1 cellular context compared by ENCODE assay signal in the genomic region with DNA sequence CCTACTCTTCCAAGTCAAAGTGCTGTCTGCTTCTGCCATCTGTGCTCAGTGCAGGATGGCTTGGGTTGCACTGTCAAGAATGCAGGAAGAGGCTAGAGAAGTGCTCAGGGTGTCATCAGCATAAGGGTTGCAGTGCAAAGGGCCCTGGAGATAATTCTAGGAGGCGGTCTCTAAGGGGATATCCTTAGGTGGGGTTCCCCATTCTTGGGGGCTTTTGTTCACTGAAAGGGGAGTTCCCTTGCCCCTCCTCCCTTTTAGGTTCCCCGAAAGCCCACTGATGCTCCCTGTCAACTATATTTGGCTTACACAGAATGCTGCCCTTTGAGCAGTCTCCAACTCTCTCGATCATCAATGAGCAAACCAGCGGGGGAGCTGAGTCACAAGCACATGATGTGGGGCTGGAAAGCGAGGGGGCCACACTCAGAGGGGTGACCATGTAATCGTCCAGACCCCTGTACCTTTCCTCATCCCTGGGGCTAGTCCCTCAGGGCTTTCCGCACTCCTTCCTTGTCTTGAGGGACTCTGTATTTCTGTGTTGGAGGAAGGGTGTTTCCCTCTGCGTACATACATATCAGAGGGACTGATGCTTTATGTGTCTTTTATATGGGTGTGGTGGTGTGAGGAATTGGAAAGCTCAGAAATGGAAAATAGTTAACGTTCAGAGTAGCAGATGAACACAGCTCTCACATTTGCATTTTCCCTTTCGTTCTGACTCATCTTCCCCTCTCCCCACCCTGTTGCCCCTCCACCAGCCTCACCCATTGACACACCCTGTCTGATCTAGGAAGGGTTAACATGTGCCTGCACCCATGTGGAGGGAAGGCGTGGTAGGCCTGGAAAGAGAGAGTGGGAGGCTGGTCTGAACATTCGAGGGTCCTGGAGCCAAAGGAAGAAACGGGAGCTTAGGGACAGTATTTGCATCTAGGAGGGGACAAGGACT.
TF ChIP-seq lines count a peak whose summit lies in the region.

No MANE protein-coding gene starts in this region.

TF ChIP-seq in GM12878, 131 proteins besides CTCF, POLR2A, EP300 and RAD21 (continued from another document):
- TF ChIP-seq, protein P1, sequence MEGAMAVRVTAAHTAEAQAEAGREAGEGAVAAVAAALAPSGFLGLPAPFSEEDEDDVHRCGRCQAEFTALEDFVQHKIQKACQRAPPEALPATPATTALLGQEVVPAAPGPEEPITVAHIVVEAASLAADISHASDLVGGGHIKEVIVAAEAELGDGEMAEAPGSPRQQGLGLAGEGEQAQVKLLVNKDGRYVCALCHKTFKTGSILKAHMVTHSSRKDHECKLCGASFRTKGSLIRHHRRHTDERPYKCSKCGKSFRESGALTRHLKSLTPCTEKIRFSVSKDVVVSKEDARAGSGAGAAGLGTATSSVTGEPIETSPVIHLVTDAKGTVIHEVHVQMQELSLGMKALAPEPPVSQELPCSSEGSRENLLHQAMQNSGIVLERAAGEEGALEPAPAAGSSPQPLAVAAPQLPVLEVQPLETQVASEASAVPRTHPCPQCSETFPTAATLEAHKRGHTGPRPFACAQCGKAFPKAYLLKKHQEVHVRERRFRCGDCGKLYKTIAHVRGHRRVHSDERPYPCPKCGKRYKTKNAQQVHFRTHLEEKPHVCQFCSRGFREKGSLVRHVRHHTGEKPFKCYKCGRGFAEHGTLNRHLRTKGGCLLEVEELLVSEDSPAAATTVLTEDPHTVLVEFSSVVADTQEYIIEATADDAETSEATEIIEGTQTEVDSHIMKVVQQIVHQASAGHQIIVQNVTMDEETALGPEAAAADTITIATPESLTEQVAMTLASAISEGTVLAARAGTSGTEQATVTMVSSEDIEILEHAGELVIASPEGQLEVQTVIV (IDR thresholded peaks at IDR 0.05; ENCODE audit: borderline replicate concordance, partially characterized antibody), result no peak
- TF ChIP-seq KLF5 (IDR thresholded peaks at IDR 0.05; ENCODE audit: partially characterized antibody) (no peak), PAX5 (IDR thresholded peaks at IDR 0.05; ENCODE audit: borderline replicate concordance, low read depth, low read length) (peak; percentile 74; the same call in 1 of the 2 replicates), NBN (IDR thresholded peaks at IDR 0.05) (peak; percentile 69), STAT3 (IDR thresholded peaks at IDR 0.05; ENCODE audit: low read depth, low read length) (no peak), FOXM1 (IDR thresholded peaks at IDR 0.05; ENCODE audit: low read depth, low read length) (peak; percentile 22; the same call in 1 of the 2 replicates), KDM1A (IDR thresholded peaks at IDR 0.05; ENCODE audit: borderline replicate concordance) (no peak), RAD51 (IDR thresholded peaks at IDR 0.05) (no peak), NFYA (IDR thresholded peaks at IDR 0.05; ENCODE audit: borderline replicate concordance, low read depth, low read length) (no peak), ZNF207 (IDR thresholded peaks at IDR 0.05; ENCODE audit: borderline replicate concordance) (no peak), HDAC2 (IDR thresholded peaks at IDR 0.05) (no peak), ZNF274 (IDR thresholded peaks at IDR 0.05; ENCODE audit: insufficient read depth, insufficient read length) (no peak), RELA (IDR thresholded peaks at IDR 0.05; ENCODE audit: borderline replicate concordance, partially characterized antibody) (peak; percentile 88), MYC (IDR thresholded peaks at IDR 0.05; ENCODE audit: insufficient read depth, insufficient read length, insufficient replicate concordance, low read length, severe bottlenecking) (peak; percentile 56), YBX1 (IDR thresholded peaks at IDR 0.05) (no peak), IKZF1 (conservative IDR thresholded peaks at IDR 0.05) (peak; percentile 87), HDGF (IDR thresholded peaks at IDR 0.05) (no peak), BHLHE40 (IDR thresholded peaks at IDR 0.05; ENCODE audit: borderline replicate concordance in 1 of 2, low read depth in 2 of 2, low read length in 1 of 2) (peak; percentile 59 to 74), NFXL1 (IDR thresholded peaks at IDR 0.05; ENCODE audit: borderline replicate concordance) (no peak)
- TF ChIP-seq, protein P2, sequence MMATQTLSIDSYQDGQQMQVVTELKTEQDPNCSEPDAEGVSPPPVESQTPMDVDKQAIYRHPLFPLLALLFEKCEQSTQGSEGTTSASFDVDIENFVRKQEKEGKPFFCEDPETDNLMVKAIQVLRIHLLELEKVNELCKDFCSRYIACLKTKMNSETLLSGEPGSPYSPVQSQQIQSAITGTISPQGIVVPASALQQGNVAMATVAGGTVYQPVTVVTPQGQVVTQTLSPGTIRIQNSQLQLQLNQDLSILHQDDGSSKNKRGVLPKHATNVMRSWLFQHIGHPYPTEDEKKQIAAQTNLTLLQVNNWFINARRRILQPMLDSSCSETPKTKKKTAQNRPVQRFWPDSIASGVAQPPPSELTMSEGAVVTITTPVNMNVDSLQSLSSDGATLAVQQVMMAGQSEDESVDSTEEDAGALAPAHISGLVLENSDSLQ (IDR thresholded peaks at IDR 0.05), result no peak
- TF ChIP-seq, protein P3, sequence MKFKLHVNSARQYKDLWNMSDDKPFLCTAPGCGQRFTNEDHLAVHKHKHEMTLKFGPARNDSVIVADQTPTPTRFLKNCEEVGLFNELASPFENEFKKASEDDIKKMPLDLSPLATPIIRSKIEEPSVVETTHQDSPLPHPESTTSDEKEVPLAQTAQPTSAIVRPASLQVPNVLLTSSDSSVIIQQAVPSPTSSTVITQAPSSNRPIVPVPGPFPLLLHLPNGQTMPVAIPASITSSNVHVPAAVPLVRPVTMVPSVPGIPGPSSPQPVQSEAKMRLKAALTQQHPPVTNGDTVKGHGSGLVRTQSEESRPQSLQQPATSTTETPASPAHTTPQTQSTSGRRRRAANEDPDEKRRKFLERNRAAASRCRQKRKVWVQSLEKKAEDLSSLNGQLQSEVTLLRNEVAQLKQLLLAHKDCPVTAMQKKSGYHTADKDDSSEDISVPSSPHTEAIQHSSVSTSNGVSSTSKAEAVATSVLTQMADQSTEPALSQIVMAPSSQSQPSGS (IDR thresholded peaks at IDR 0.05; ENCODE audit: low read length), result peak; percentile 54
- TF ChIP-seq, protein P4, sequence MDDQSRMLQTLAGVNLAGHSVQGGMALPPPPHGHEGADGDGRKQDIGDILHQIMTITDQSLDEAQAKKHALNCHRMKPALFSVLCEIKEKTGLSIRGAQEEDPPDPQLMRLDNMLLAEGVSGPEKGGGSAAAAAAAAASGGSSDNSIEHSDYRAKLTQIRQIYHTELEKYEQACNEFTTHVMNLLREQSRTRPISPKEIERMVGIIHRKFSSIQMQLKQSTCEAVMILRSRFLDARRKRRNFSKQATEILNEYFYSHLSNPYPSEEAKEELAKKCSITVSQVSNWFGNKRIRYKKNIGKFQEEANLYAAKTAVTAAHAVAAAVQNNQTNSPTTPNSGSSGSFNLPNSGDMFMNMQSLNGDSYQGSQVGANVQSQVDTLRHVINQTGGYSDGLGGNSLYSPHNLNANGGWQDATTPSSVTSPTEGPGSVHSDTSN (IDR thresholded peaks at IDR 0.05; ENCODE audit: insufficient replicate concordance, low read depth, low read length), result no peak
- TF ChIP-seq, protein P5, sequence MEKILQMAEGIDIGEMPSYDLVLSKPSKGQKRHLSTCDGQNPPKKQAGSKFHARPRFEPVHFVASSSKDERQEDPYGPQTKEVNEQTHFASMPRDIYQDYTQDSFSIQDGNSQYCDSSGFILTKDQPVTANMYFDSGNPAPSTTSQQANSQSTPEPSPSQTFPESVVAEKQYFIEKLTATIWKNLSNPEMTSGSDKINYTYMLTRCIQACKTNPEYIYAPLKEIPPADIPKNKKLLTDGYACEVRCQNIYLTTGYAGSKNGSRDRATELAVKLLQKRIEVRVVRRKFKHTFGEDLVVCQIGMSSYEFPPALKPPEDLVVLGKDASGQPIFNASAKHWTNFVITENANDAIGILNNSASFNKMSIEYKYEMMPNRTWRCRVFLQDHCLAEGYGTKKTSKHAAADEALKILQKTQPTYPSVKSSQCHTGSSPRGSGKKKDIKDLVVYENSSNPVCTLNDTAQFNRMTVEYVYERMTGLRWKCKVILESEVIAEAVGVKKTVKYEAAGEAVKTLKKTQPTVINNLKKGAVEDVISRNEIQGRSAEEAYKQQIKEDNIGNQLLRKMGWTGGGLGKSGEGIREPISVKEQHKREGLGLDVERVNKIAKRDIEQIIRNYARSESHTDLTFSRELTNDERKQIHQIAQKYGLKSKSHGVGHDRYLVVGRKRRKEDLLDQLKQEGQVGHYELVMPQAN (conservative IDR thresholded peaks at IDR 0.05), result peak; percentile 51; the same call in 1 of the 2 replicates
- TF ChIP-seq, protein P6, sequence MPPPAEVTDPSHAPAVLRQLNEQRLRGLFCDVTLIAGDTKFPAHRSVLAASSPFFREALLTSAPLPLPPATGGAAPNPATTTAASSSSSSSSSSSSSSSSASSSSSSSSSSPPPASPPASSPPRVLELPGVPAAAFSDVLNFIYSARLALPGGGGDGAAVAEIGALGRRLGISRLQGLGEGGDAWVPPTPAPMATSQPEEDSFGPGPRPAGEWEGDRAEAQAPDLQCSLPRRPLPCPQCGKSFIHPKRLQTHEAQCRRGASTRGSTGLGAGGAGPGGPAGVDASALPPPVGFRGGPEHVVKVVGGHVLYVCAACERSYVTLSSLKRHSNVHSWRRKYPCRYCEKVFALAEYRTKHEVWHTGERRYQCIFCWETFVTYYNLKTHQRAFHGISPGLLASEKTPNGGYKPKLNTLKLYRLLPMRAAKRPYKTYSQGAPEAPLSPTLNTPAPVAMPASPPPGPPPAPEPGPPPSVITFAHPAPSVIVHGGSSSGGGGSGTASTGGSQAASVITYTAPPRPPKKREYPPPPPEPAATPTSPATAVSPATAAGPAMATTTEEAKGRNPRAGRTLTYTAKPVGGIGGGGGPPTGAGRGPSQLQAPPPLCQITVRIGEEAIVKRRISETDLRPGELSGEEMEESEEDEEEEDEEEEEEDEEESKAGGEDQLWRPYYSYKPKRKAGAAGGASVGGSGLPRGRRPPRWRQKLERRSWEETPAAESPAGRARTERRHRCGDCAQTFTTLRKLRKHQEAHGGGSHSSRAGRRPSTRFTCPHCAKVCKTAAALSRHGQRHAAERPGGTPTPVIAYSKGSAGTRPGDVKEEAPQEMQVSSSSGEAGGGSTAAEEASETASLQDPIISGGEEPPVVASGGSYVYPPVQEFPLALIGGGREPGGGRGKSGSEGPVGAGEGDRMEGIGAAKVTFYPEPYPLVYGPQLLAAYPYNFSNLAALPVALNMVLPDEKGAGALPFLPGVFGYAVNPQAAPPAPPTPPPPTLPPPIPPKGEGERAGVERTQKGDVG (CRISPR knock-in tag; IDR thresholded peaks at IDR 0.05), result no peak
- TF ChIP-seq, protein P7, sequence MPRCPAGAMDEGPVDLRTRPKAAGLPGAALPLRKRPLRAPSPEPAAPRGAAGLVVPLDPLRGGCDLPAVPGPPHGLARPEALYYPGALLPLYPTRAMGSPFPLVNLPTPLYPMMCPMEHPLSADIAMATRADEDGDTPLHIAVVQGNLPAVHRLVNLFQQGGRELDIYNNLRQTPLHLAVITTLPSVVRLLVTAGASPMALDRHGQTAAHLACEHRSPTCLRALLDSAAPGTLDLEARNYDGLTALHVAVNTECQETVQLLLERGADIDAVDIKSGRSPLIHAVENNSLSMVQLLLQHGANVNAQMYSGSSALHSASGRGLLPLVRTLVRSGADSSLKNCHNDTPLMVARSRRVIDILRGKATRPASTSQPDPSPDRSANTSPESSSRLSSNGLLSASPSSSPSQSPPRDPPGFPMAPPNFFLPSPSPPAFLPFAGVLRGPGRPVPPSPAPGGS (IDR thresholded peaks at IDR 0.05; ENCODE audit: borderline replicate concordance, insufficient read depth, low read depth, low read length, poor library complexity, severe bottlenecking), result peak; percentile 69
